In the genomic region with DNA sequence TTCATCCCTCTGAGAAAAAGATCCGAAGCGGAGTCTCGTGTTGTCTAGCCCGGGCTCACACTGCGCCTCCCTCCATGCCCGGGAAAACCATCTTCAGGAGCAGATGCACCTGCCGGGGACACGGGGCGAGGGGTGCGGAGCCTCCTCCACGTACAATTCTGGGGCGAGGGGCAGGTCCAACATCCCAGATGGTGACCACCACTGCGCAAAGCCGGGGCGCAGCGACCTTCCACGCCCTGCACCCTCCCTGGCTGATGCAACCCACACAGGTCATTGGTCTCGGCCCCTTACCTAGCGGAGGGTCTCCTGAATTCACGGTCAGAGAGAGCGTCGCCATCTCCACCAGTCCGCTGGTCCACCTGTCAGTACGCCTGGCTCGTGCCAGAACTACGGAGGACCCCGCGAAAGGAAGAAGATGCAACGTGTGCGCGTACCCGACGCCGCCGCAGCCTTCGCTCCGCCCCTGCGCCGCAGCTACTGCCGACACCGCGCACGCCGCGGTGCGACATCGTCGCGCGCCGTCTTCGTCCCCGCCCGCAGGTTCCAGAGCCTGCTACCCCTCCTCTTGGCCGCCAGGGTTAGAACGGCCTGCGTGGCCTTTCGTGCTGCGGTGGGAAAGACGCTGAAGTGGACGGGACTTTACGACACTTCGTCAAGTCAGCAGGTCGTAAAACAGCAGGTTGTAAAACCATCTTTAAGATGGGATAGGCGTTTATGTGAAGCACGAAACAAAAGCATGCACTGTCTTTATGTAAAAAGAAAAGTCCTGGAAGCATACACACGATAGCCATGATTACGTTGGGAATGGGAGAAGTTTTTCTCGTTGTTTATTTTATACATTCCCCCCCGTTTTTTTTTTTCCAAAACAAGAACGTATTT, we compare ENCODE assay signal across 8 cellular contexts. TPM values are rescaled to one million over a fixed set of nuclear protein-coding genes. Genes with fewer than 3 reads are reported as not detected.
A peak's percentile ranks its signal among the peaks of the same experiment; 100 is the strongest.
DNase-seq lines count a peak whose midpoint lies in the region; TF ChIP-seq lines count a peak whose summit lies in the region.

A gene (minus strand): TSS at position 454 of the 879 bp plus-strand sequence. CDS start 117 bp downstream, at position 337.

- CTCF ChIA-PET in HEK293T (lab: Yijun Ruan, JAX), result no interaction called here

- POLR2A ChIA-PET in HEK293T (lab: Yijun Ruan, JAX), result no interaction called here

- no peak for TF ChIP-seq POLR2A in testis (IDR thresholded peaks at IDR 0.05)

- DNase-seq in GM04503 (ENCODE audit: low read depth), result peak; percentile 91
- peak; percentile 95 for DNase-seq in HEK293T (ENCODE audit: extremely low spot score)
- DNase-seq in MV-4-11 (lab: John Stamatoyannopoulos, UW), result peak; percentile 97
- DNase-seq in SK-N-MC (ENCODE audit: low read depth, low spot score), result peak; percentile 88
- peak; percentile 94 for DNase-seq in activated naive CD4-positive, alpha-beta T cell treated with anti-CD3 and anti-CD28 coated beads, Interleukin-2, amount 50 U/mL, for 16 hours
- peak; percentile 93 for DNase-seq in globus pallidus (ENCODE audit: low spot score)
- peak; percentile 93 for DNase-seq in occipital lobe (lab: John Stamatoyannopoulos, UW)
- peak; percentile 95 for DNase-seq in testis

- H3K27me3 ChIP-seq in testis, result no peaks in the 10 kb centered on the region

- H3K27ac ChIP-seq in SK-N-MC (peak within 1 kb of the TSS; percentile 74), testis (peak within 1 kb of the TSS; percentile 78 to 82)

- H3K4me1 ChIP-seq in testis, result peaks cover 4% of the 10 kb centered on the region

- peak within 1 kb of the TSS; percentile 87 for H3K9ac ChIP-seq in SK-N-MC (ENCODE audit: insufficient read length)

- intact Hi-C loops in testis (cut with DNase I; ENCODE audit: low total_unique reads), result no loop called here

- H3K4me3 ChIP-seq in SK-N-MC (peak within 1 kb of the TSS; percentile 93), testis (peak within 1 kb of the TSS; percentile 64 to 91)

- TF ChIP-seq CTCF in testis (IDR thresholded peaks at IDR 0.05), result peak; percentile 60 to 92 (median 92)

- H3K36me3 ChIP-seq in SK-N-MC (ENCODE audit: insufficient read depth, low read length), result no peaks in the 10 kb centered on the region; the same call in 1 of the 2 replicates
- no peaks in the 10 kb centered on the region for H3K36me3 ChIP-seq in testis (ENCODE audit: low read depth, missing control alignments)

- H3K9me3 ChIP-seq in SK-N-MC (ENCODE audit: low read depth, low read length), result no peaks in the 10 kb centered on the region
- H3K9me3 ChIP-seq in testis, result no peaks in the 10 kb centered on the region

- 0% methylated on average over 22 to 52 of the region's 71 CpGs for WGBS in testis, 2 donors

TF ChIP-seq in HEK293T, 16 proteins besides CTCF, POLR2A, EP300 and RAD21:
- TF ChIP-seq NFRKB (IDR thresholded peaks at IDR 0.05) (no peak), SUZ12 (IDR thresholded peaks at IDR 0.05) (no peak), HDGF (IDR thresholded peaks at IDR 0.05; ENCODE audit: borderline replicate concordance) (0 out of 2 replicates have a peak, but pooled peaks have one; percentile 38), BHLHE40 (IDR thresholded peaks at IDR 0.05; ENCODE audit: borderline replicate concordance) (no peak), CTBP1 (IDR thresholded peaks at IDR 0.05; ENCODE audit: borderline replicate concordance) (peak; percentile 95), LEF1 (IDR thresholded peaks at IDR 0.05; ENCODE audit: borderline replicate concordance) (no peak; the same call in 1 of the 2 replicates), SP1 (IDR thresholded peaks at IDR 0.05) (no peak), L3MBTL2 (conservative IDR thresholded peaks at IDR 0.05) (peak; percentile 58), ZNF384 (IDR thresholded peaks at IDR 0.05) (no peak), FOXK2 (IDR thresholded peaks at IDR 0.05) (no peak), FOXA1 (IDR thresholded peaks at IDR 0.05) (no peak), TARDBP (IDR thresholded peaks at IDR 0.05) (no peak), FOXM1 (IDR thresholded peaks at IDR 0.05; ENCODE audit: borderline replicate concordance) (no peak), ELF4 (IDR thresholded peaks at IDR 0.05) (no peak), ARNT (IDR thresholded peaks at IDR 0.05) (peak; percentile 98)
- TF ChIP-seq, protein P1, sequence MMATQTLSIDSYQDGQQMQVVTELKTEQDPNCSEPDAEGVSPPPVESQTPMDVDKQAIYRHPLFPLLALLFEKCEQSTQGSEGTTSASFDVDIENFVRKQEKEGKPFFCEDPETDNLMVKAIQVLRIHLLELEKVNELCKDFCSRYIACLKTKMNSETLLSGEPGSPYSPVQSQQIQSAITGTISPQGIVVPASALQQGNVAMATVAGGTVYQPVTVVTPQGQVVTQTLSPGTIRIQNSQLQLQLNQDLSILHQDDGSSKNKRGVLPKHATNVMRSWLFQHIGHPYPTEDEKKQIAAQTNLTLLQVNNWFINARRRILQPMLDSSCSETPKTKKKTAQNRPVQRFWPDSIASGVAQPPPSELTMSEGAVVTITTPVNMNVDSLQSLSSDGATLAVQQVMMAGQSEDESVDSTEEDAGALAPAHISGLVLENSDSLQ (IDR thresholded peaks at IDR 0.05), result peak; percentile 82

RNA-seq across cellular contexts. Expression of the gene that starts here (rescaled TPM):
- total RNA-seq in occipital lobe (174 TPM), testis (10 to 100 TPM; 25.4 to 38.4 TPM)
- polyA plus RNA-seq in testis (ENCODE audit: insufficient read depth, low read depth, low replicate concordance), result 43.3 TPM

Comparison
In these comparisons a context has a peak if more than half of its experiments do, and no peak if none do; other contexts are left out.
1. Peak in every context shown above with its lines: DNase-seq, H3K4me3 ChIP-seq and H3K27ac ChIP-seq.